8 cellular contexts compared by ENCODE assay signal in genomic region chr12:10722905-10723866, GRCh38. TPM values are rescaled to one million over a fixed set of nuclear protein-coding genes. Genes with fewer than 3 reads are reported as not detected.
DNase-seq lines count a peak whose midpoint lies in the region; ATAC-seq, FAIRE-seq and TF ChIP-seq lines count a peak whose summit lies in the region.

TSS of gene YBX3 (minus strand) at chr12:10723323. CDS start at chr12:10723111, 212 bp downstream.

- H3K36me3 Mint-ChIP-seq in activated CD4-positive, alpha-beta T cell treated with anti-CD3 and anti-CD28 coated beads for 36 hours (ENCODE audit: low read depth) = peaks cover 20% of the 10 kb centered on the region

- H3K4me1 Mint-ChIP-seq in activated CD4-positive, alpha-beta T cell treated with anti-CD3 and anti-CD28 coated beads for 36 hours = peaks cover 20% of the 10 kb centered on the region

- TF ChIP-seq CTCF in NB4 (IDR thresholded peaks at IDR 0.05; ENCODE audit: low read depth, low read length) = no peak

- TF ChIP-seq POLR2A in GM12892 (IDR thresholded peaks at IDR 0.05; ENCODE audit: low read depth, low read length) (no peak), NB4 (IDR thresholded peaks at IDR 0.05; ENCODE audit: extremely low read depth, insufficient read length) (peak; percentile 51)

- H3K4me3 ChIP-seq in NB4 (ENCODE audit: low read depth, low read length) = peak within 1 kb of the TSS; percentile 95

- H3K9me3 Mint-ChIP-seq in activated CD4-positive, alpha-beta T cell treated with anti-CD3 and anti-CD28 coated beads for 36 hours (ENCODE audit: low read depth) = no peaks in the 10 kb centered on the region

- POLR2A ChIA-PET in HEK293T (lab: Yijun Ruan, JAX) = interaction anchor here (1.0 to 1.5 kb wide), 4 partner anchors 9 to 448 kb away, joined by 3 to 8 read pairs (median 4); partner anchors contain the start of gene SMIM10L1
- POLR2A ChIA-PET in activated CD4-positive, alpha-beta T cell treated with anti-CD3 and anti-CD28 coated beads for 36 hours (lab: Charles Lee) = interaction anchor here (0.6 to 1.3 kb wide), 2 partner anchors 419 to 448 kb away, joined by 3 to 4 read pairs; partner anchors contain the start of gene SMIM10L1

- DNase-seq in GM12892 (ENCODE audit: insufficient read length) (peak; percentile 64), HEK293T (ENCODE audit: extremely low spot score) (peak; percentile 85), NB4 (ENCODE audit: low read depth) (peak; percentile 87), dermis blood vessel endothelial cell (peak; percentile 88), left lobe of liver (ENCODE audit: low spot score) (peak; percentile 77), T-helper 9 cell (no peak)
- peak; percentile 73 for DNase-seq in activated CD4-positive, alpha-beta T cell treated with anti-CD3 and anti-CD28 coated beads for 36 hours
- DNase-seq in stimulated activated CD4-positive, alpha-beta T cell treated with anti-CD3 and anti-CD28 coated beads, Interleukin-2, amount 100 ng/mL, for 4 hours (ENCODE audit: low read depth) = peak; percentile 13

- intact Hi-C loops in activated CD4-positive, alpha-beta T cell treated with anti-CD3 and anti-CD28 coated beads for 36 hours (cut with DNase I, micrococcal nuclease) = loop anchor here (1.0 to 10.0 kb wide), 10 partner anchors 27 to 1992 kb away; partner anchors contain the start of genes GABARAPL1 (in 2 of the 2), MAGOHB (in 2 of the 2), CDKN1B (in 1 of the 2) and CLEC2B (in 1 of the 2)

- H3K27me3 Mint-ChIP-seq in activated CD4-positive, alpha-beta T cell treated with anti-CD3 and anti-CD28 coated beads for 36 hours = peaks cover 34% of the 10 kb centered on the region

- peak; percentile 43 for ATAC-seq in activated CD4-positive, alpha-beta T cell treated with anti-CD3 and anti-CD28 coated beads for 36 hours
- ATAC-seq in left lobe of liver = peak; percentile 89

- peak within 1 kb of the TSS; percentile 91 for H3K4me3 Mint-ChIP-seq in activated CD4-positive, alpha-beta T cell treated with anti-CD3 and anti-CD28 coated beads for 36 hours

- FAIRE-seq in GM12892 (lab: Jason Lieb, UNC) = no peak

- H3K27ac Mint-ChIP-seq in activated CD4-positive, alpha-beta T cell treated with anti-CD3 and anti-CD28 coated beads for 36 hours = peak within 1 kb of the TSS; percentile 91

- CTCF ChIA-PET in HEK293T (lab: Yijun Ruan, JAX) = interaction anchor here (0.6 to 0.9 kb wide), 2 partner anchors 9 to 10 kb away, joined by 3 read pairs; no protein-coding TSS in a partner anchor
- CTCF ChIA-PET in activated CD4-positive, alpha-beta T cell treated with anti-CD3 and anti-CD28 coated beads for 36 hours (lab: Charles Lee) = interaction anchor here (0.8 to 1.2 kb wide), 2 partner anchors 12 to 26 kb away, joined by 3 to 5 read pairs; no protein-coding TSS in a partner anchor

TF ChIP-seq in HEK293T, 16 proteins besides CTCF, POLR2A, EP300 and RAD21:
- TF ChIP-seq HDGF (IDR thresholded peaks at IDR 0.05; ENCODE audit: borderline replicate concordance) = no peak

RNA-seq across cellular contexts. Expression of gene YBX3, which starts in this region (rescaled TPM):
- polyA plus RNA-seq in GM12892 (2012; ENCODE audit: missing spikeins) = 158 TPM
- total RNA-seq in activated CD4-positive, alpha-beta T cell treated with anti-CD3 and anti-CD28 coated beads for 36 hours = 100 to 1,000 TPM; 157 to 175 TPM
- total RNA-seq in dermis blood vessel endothelial cell = 148 and 179 TPM in 2 replicates
- total RNA-seq in left lobe of liver = 16.7 TPM
